Comparison of ENCODE assay signal across 1 cellular context in the genomic region with DNA sequence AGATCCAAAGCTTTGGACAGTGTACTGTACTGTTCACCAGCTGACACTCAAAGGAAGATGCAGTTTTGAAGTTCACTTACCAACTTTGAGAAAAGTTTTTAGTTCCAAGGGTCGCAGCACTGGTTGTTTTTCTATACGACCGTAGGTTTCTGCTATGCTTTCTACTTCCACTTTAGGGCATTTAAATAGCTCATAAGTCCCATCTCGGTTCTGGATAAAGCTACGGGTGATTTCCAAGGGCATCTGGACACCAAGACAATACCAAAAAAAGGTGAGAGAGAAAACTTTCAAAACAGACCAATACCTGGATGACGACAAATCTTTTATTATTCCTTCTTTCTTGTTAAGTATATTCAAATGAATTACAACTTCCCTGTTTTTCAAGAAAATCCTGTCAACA.
TF ChIP-seq lines count a peak whose summit lies in the region.

No MANE protein-coding gene starts in this region.

TF ChIP-seq in HCT116, 20 proteins besides CTCF, POLR2A, EP300 and RAD21 (continued from another document):
- TF ChIP-seq, protein P1, sequence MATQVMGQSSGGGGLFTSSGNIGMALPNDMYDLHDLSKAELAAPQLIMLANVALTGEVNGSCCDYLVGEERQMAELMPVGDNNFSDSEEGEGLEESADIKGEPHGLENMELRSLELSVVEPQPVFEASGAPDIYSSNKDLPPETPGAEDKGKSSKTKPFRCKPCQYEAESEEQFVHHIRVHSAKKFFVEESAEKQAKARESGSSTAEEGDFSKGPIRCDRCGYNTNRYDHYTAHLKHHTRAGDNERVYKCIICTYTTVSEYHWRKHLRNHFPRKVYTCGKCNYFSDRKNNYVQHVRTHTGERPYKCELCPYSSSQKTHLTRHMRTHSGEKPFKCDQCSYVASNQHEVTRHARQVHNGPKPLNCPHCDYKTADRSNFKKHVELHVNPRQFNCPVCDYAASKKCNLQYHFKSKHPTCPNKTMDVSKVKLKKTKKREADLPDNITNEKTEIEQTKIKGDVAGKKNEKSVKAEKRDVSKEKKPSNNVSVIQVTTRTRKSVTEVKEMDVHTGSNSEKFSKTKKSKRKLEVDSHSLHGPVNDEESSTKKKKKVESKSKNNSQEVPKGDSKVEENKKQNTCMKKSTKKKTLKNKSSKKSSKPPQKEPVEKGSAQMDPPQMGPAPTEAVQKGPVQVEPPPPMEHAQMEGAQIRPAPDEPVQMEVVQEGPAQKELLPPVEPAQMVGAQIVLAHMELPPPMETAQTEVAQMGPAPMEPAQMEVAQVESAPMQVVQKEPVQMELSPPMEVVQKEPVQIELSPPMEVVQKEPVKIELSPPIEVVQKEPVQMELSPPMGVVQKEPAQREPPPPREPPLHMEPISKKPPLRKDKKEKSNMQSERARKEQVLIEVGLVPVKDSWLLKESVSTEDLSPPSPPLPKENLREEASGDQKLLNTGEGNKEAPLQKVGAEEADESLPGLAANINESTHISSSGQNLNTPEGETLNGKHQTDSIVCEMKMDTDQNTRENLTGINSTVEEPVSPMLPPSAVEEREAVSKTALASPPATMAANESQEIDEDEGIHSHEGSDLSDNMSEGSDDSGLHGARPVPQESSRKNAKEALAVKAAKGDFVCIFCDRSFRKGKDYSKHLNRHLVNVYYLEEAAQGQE (IDR thresholded peaks at IDR 0.05; ENCODE audit: low read depth) = no peak
- TF ChIP-seq EGR1 (IDR thresholded peaks at IDR 0.05; ENCODE audit: low read depth) (no peak), ZFX (IDR thresholded peaks at IDR 0.05) (no peak), ZNF274 (IDR thresholded peaks at IDR 0.05; ENCODE audit: low read depth, low read length) (no peak), ELF1 (IDR thresholded peaks at IDR 0.05; ENCODE audit: borderline replicate concordance, low read depth) (no peak), SRF (IDR thresholded peaks at IDR 0.05; ENCODE audit: low read depth) (no peak), EZH2 (IDR thresholded peaks at IDR 0.05) (no peak)
